In the genomic region with DNA sequence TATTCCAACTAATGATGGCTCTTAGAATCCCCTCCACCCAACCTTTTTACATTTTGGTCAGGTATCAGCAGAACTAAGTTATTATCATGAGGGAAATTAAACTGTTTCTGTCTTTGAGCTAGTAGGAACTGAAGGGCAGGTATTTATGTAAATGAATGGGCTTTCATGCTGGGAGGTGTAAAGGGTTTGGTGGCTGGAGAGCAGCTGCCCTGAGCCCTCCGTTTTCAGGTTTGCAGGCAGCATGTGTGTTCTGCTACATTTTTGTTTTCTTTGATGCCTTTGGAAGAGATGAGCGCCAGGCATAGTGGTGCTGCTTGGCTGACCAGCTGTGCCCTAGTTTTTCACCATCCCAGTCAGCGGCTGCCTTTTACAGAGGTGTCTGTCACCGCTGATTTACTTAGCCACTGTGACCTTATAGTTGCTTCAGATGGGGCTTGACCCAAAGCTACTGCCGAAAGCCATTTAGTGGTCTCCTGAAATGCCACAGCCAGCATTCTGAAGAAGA, we compare ENCODE assay signal across 8 cellular contexts.
DNase-seq lines count a peak whose midpoint lies in the region; ATAC-seq lines count a peak whose summit lies in the region.

No MANE protein-coding gene starts in this region.

- intact Hi-C loops in aorta (cut with DNase I): no loop called here

- H3K27ac ChIP-seq in effector memory CD4-positive, alpha-beta T cell (ENCODE audit: insufficient read depth, low read length, poor library complexity, severe bottlenecking): no peak overlapping the region
- no peak overlapping the region for H3K27ac ChIP-seq in aorta (ENCODE audit: low read depth in 1 of 2, low read length in 2 of 2)

- 23 to 24% methylated on average over 5 of the region's 5 CpGs for WGBS in aorta, 2 donors

- POLR2A ChIA-PET in naive thymus-derived CD8-positive, alpha-beta T cell (lab: Charles Lee): interaction anchor here (1.3 kb wide), 1 partner anchor 9 kb away, joined by 6 read pairs; no protein-coding TSS in a partner anchor

- H3K36me3 ChIP-seq in effector memory CD4-positive, alpha-beta T cell (ENCODE audit: control insufficient read depth, insufficient read depth, low read length): no peaks in the 10 kb centered on the region
- no peaks in the 10 kb centered on the region for H3K36me3 ChIP-seq in aorta (ENCODE audit: control insufficient read depth in 1 of 2, insufficient read depth in 2 of 2, low read length in 1 of 2)

- peak overlapping the region in 4 of 10 donors; percentile 33 to 76 (median 39) for H3K27ac Mint-ChIP-seq in naive thymus-derived CD8-positive, alpha-beta T cell

- peaks cover 6% of the 10 kb centered on the region for H3K4me1 ChIP-seq in effector memory CD4-positive, alpha-beta T cell (ENCODE audit: control insufficient read depth, insufficient read depth, low read length, poor library complexity, severe bottlenecking)
- peaks cover 0 to 2% of the 10 kb centered on the region in 2 donors for H3K4me1 ChIP-seq in aorta (ENCODE audit: control insufficient read depth in 1 of 2, insufficient read depth in 2 of 2, low read length in 2 of 2)

- H3K27me3 Mint-ChIP-seq in naive thymus-derived CD8-positive, alpha-beta T cell: peaks cover 7 to 46% (median 25%) of the 10 kb centered on the region in 5 donors

- no peaks in the 10 kb centered on the region for H3K36me3 Mint-ChIP-seq in naive thymus-derived CD8-positive, alpha-beta T cell

- no peaks in the 10 kb centered on the region for H3K9me3 Mint-ChIP-seq in naive thymus-derived CD8-positive, alpha-beta T cell

- peak; percentile 29 for ATAC-seq in HG03432 (IDR thresholded peaks at IDR 0.05; ENCODE audit: unreplicated experiment)
- ATAC-seq in naive thymus-derived CD8-positive, alpha-beta T cell: no peak
- no peak for ATAC-seq in aorta (ENCODE audit: low FRiP score)
- ATAC-seq in HG02798 (IDR thresholded peaks at IDR 0.05; ENCODE audit: poor library complexity, unreplicated experiment): no peak

- no peaks in the 10 kb centered on the region for H3K27me3 ChIP-seq in effector memory CD4-positive, alpha-beta T cell (replicated peaks; ENCODE audit: control insufficient read depth, insufficient read depth, low read length, poor library complexity, severe bottlenecking)
- H3K27me3 ChIP-seq in aorta (ENCODE audit: control insufficient read depth in 1 of 2, insufficient read depth in 2 of 2, low read length in 1 of 2): no peaks in the 10 kb centered on the region

- H3K4me3 ChIP-seq in effector memory CD4-positive, alpha-beta T cell (ENCODE audit: insufficient read depth, low read depth, low read length, poor library complexity, severe bottlenecking): peak overlapping the region; percentile 52
- peak overlapping the region in 1 of 2 donors; percentile 17 for H3K4me3 ChIP-seq in aorta (ENCODE audit: low read length in 2 of 2)

- no peaks in the 10 kb centered on the region for H3K9me3 ChIP-seq in effector memory CD4-positive, alpha-beta T cell (ENCODE audit: control insufficient read depth, low read length)
- no peaks in the 10 kb centered on the region for H3K9me3 ChIP-seq in aorta (ENCODE audit: control insufficient read depth, low read length)

- peaks cover 8 to 21% (median 17%) of the 10 kb centered on the region in 4 donors for H3K4me1 Mint-ChIP-seq in naive thymus-derived CD8-positive, alpha-beta T cell

- peak overlapping the region; percentile 67 to 89 (median 79) for H3K4me3 Mint-ChIP-seq in naive thymus-derived CD8-positive, alpha-beta T cell

- DNase-seq in ELF-1 (ENCODE audit: low read depth, low spot score) (peak; percentile 53), aorta (no peak), hepatic stellate cell (ENCODE audit: low spot score) (no peak)
- DNase-seq in effector memory CD4-positive, alpha-beta T cell: no peak
- no peak for DNase-seq in naive thymus-derived CD8-positive, alpha-beta T cell
- no peak for DNase-seq in activated CD8-positive, alpha-beta memory T cell treated with anti-CD3 and anti-CD28 coated beads for 24 hours
